Comparison of ENCODE assay signal across 24 cellular contexts in genomic region chr1:159856576-159856975, GRCh38. TPM values are rescaled to one million over a fixed set of nuclear protein-coding genes. Genes with fewer than 3 reads are reported as not detected.
DNase-seq lines count a peak whose midpoint lies in the region; ATAC-seq lines count a peak whose summit lies in the region.
"Had no signal": no experiment of that assay in that cellular context is flagged by ENCODE, and none has a peak within 500 bp of the region (broad histone marks: within the 10 kb centered on the region; RNA-seq: fewer than 3 reads in every experiment).

No MANE protein-coding gene starts in this region.

- H3K27ac ChIP-seq in CD4-positive, CD25-positive, alpha-beta regulatory T cell (ENCODE audit: insufficient read depth, low read length, poor library complexity, severe bottlenecking): no peak overlapping the region
- no peak overlapping the region for H3K27ac ChIP-seq in CD8-positive, alpha-beta memory T cell (ENCODE audit: low read depth, low read length)
- H3K27ac ChIP-seq: left lung, neutrophil, transverse colon had no signal

- peaks cover 10 to 26% (median 13%) of the 10 kb centered on the region in 4 donors for H3K4me1 Mint-ChIP-seq in CD4-positive, CD25-positive, alpha-beta regulatory T cell
- H3K4me1 Mint-ChIP-seq in CD8-positive, alpha-beta memory T cell: peaks cover 24 to 49% (median 33%) of the 10 kb centered on the region in 3 donors
- peaks cover 17 to 28% (median 22%) of the 10 kb centered on the region in 3 donors for H3K4me1 Mint-ChIP-seq in T-cell

- no peak for ATAC-seq in CD4-positive, CD25-positive, alpha-beta regulatory T cell (ENCODE audit: low read depth in 2 of 2)
- ATAC-seq in T-cell (replicated peaks in 1 of 4): no peak
- ATAC-seq: activated CD4-positive, alpha-beta T cell treated with anti-CD3 and anti-CD28 coated beads for 36 hours; left lung; stimulated activated naive CD8-positive, alpha-beta T cell treated with anti-CD3 and anti-CD28 coated beads, Interleukin-15, Interleukin-2, amounts not matched to agents 100 U/mL and 50 U/mL, for 24 hours had no signal

- no peaks in the 10 kb centered on the region for H3K9me3 ChIP-seq in CD4-positive, CD25-positive, alpha-beta regulatory T cell (ENCODE audit: control insufficient read depth in 2 of 2, low read length in 2 of 2)
- H3K9me3 ChIP-seq in CD8-positive, alpha-beta memory T cell (ENCODE audit: low read length): no peaks in the 10 kb centered on the region
- H3K9me3 ChIP-seq: ascending aorta, left lung, neutrophil, transverse colon had no signal

- H3K4me3 Mint-ChIP-seq in CD4-positive, CD25-positive, alpha-beta regulatory T cell: peak overlapping the region; percentile 61 to 85 (median 66)
- peak overlapping the region in 6 of 7 donors; percentile 50 to 84 (median 76) for H3K4me3 Mint-ChIP-seq in CD8-positive, alpha-beta memory T cell
- H3K4me3 Mint-ChIP-seq in T-cell: peak overlapping the region in 2 of 3 donors; percentile 47 to 83
- H3K4me3 Mint-ChIP-seq: activated CD4-positive, alpha-beta T cell treated with anti-CD3 and anti-CD28 coated beads for 36 hours; mesothelial cell of epicardium had no signal

- no peak for DNase-seq in CD4-positive, CD25-positive, alpha-beta regulatory T cell
- DNase-seq in CD8-positive, alpha-beta memory T cell: no peak
- DNase-seq in T-cell (no peak), kidney tubule cell (ENCODE audit: low spot score) (peak; percentile 56), LoVo (ENCODE audit: low spot score) (no peak), iPS-NIHi7 (ENCODE audit: extremely low spot score) (no peak), NCI-H2196 treated with DMSO at 0.1 percent for 48 hours (lab: John Stamatoyannopoulos, UW; ENCODE audit: unreplicated experiment) (no peak)
- DNase-seq: activated CD4-positive, alpha-beta T cell treated with anti-CD3 and anti-CD28 coated beads for 36 hours; activated gamma-delta T cell; COR-L47; EL; left lung; NCI-H1436 treated with DMSO at 0.1 percent for 48 hours; NCI-H2171 treated with DMSO at 0.1 percent for 48 hours; SHP77; small intestine; stimulated activated naive CD8-positive, alpha-beta T cell treated with anti-CD3 and anti-CD28 coated beads, Interleukin-15, Interleukin-2, amounts not matched to agents 100 U/mL and 50 U/mL, for 24 hours; T-helper 1 cell; transverse colon had no signal

- H3K4me3 ChIP-seq in CD4-positive, CD25-positive, alpha-beta regulatory T cell (ENCODE audit: low read depth, low read length): no peak overlapping the region
- H3K4me3 ChIP-seq in CD8-positive, alpha-beta memory T cell (ENCODE audit: low read length): no peak overlapping the region
- H3K4me3 ChIP-seq: ascending aorta, coronary artery, left lung, transverse colon had no signal

- no peaks in the 10 kb centered on the region for H3K36me3 ChIP-seq in CD4-positive, CD25-positive, alpha-beta regulatory T cell (ENCODE audit: control insufficient read depth, insufficient read depth, low read length)
- no peaks in the 10 kb centered on the region for H3K36me3 ChIP-seq in CD8-positive, alpha-beta memory T cell (ENCODE audit: insufficient read depth, low read length)
- H3K36me3 ChIP-seq: ascending aorta, left lung, neutrophil, transverse colon had no signal

- H3K27me3 ChIP-seq in CD4-positive, CD25-positive, alpha-beta regulatory T cell (ENCODE audit: control insufficient read depth, insufficient read depth, low read length): no peaks in the 10 kb centered on the region
- H3K27me3 ChIP-seq in CD8-positive, alpha-beta memory T cell (ENCODE audit: insufficient read depth, low read length, poor library complexity, severe bottlenecking): no peaks in the 10 kb centered on the region
- H3K27me3 ChIP-seq: ascending aorta, left lung, transverse colon had no signal

- peak overlapping the region in 2 of 3 donors; percentile 47 to 86 for H3K27ac Mint-ChIP-seq in CD4-positive, CD25-positive, alpha-beta regulatory T cell
- peak overlapping the region in 7 of 8 donors; percentile 47 to 80 (median 61) for H3K27ac Mint-ChIP-seq in CD8-positive, alpha-beta memory T cell
- peak overlapping the region in 1 of 2 donors; percentile 34 for H3K27ac Mint-ChIP-seq in T-cell
- H3K27ac Mint-ChIP-seq: activated CD4-positive, alpha-beta T cell treated with anti-CD3 and anti-CD28 coated beads for 36 hours; mesothelial cell of epicardium had no signal

- H3K9me3 Mint-ChIP-seq in CD4-positive, CD25-positive, alpha-beta regulatory T cell: no peaks in the 10 kb centered on the region
- no peaks in the 10 kb centered on the region for H3K9me3 Mint-ChIP-seq in CD8-positive, alpha-beta memory T cell
- H3K9me3 Mint-ChIP-seq in T-cell: no peaks in the 10 kb centered on the region
- H3K9me3 Mint-ChIP-seq: mesothelial cell of epicardium had no signal

- POLR2A ChIA-PET in CD8-positive, alpha-beta memory T cell (lab: Charles Lee): no interaction called here
- POLR2A ChIA-PET in T-cell (lab: Charles Lee): interaction anchor here in 1 of 2 donors (0.5 kb wide), 1 partner anchor 67 kb away, joined by 9 read pairs; no protein-coding TSS in a partner anchor

- no peaks in the 10 kb centered on the region for H3K27me3 Mint-ChIP-seq in CD4-positive, CD25-positive, alpha-beta regulatory T cell
- no peaks in the 10 kb centered on the region for H3K27me3 Mint-ChIP-seq in CD8-positive, alpha-beta memory T cell
- H3K27me3 Mint-ChIP-seq in T-cell: peaks cover 0 to 2% of the 10 kb centered on the region in 2 donors
- H3K27me3 Mint-ChIP-seq: activated CD4-positive, alpha-beta T cell treated with anti-CD3 and anti-CD28 coated beads for 36 hours had no signal

- CTCF ChIA-PET in CD8-positive, alpha-beta memory T cell (lab: Charles Lee): interaction anchor here (0.9 to 1.2 kb wide), 3 partner anchors 32 to 57 kb away, joined by 3 read pairs; no protein-coding TSS in a partner anchor
- CTCF ChIA-PET in T-cell (lab: Charles Lee): no interaction called here

- H3K36me3 Mint-ChIP-seq in CD4-positive, CD25-positive, alpha-beta regulatory T cell: no peaks in the 10 kb centered on the region
- peaks cover 0 to 6% (median 0%) of the 10 kb centered on the region in 3 donors for H3K36me3 Mint-ChIP-seq in CD8-positive, alpha-beta memory T cell
- H3K36me3 Mint-ChIP-seq in T-cell: no peaks in the 10 kb centered on the region
- H3K36me3 Mint-ChIP-seq: mesothelial cell of epicardium had no signal

- peaks cover 13% of the 10 kb centered on the region for H3K4me1 ChIP-seq in CD4-positive, CD25-positive, alpha-beta regulatory T cell (ENCODE audit: control insufficient read depth, insufficient read depth, low read length, poor library complexity, severe bottlenecking)
- H3K4me1 ChIP-seq in CD8-positive, alpha-beta memory T cell (ENCODE audit: insufficient read depth, low read length): peaks cover 13% of the 10 kb centered on the region

RNA-seq across cellular contexts. Expression of gene VSIG8, which starts 5.9 kb away (rescaled TPM):
- not detected for total RNA-seq in CD4-positive, CD25-positive, alpha-beta regulatory T cell
- not detected for polyA plus RNA-seq in CD4-positive, CD25-positive, alpha-beta regulatory T cell
- not detected for total RNA-seq in CD8-positive, alpha-beta memory T cell
- not detected for polyA plus RNA-seq in CD8-positive, alpha-beta memory T cell
- total RNA-seq in T-cell: not detected
- total RNA-seq: ascending aorta, left lung, mesothelial cell of epicardium, OCI-LY7, transverse colon had no signal

RNA-seq across cellular contexts. Expression of gene SLAMF8, which starts 29.9 kb away (rescaled TPM):
- not detected for total RNA-seq in CD4-positive, CD25-positive, alpha-beta regulatory T cell
- under 1 TPM in 1 of 4 donors, not detected in 3; 0.72 TPM for polyA plus RNA-seq in CD4-positive, CD25-positive, alpha-beta regulatory T cell
- 1 to 10 TPM; 3.2 to 4.0 TPM for total RNA-seq in CD8-positive, alpha-beta memory T cell
- polyA plus RNA-seq in CD8-positive, alpha-beta memory T cell: 7.3 TPM
- 1 to 10 TPM in 1 of 5 donors, under 1 TPM in 3, not detected in 1; 0.41 to 1.0 (median 0.69) TPM for total RNA-seq in T-cell
- total RNA-seq: mesothelial cell of epicardium, OCI-LY7 had no signal

RNA-seq across cellular contexts. Expression of gene CFAP45, which starts 43.4 kb away (rescaled TPM):
- 7.2 TPM for total RNA-seq in CD4-positive, CD25-positive, alpha-beta regulatory T cell
- polyA plus RNA-seq in CD4-positive, CD25-positive, alpha-beta regulatory T cell: under 1 TPM in 3 of 4 donors, not detected in 1; 0.40 to 0.52 (median 0.44) TPM
- total RNA-seq in CD8-positive, alpha-beta memory T cell: 1 to 10 TPM in 1 of 2 experiments, under 1 TPM in 1; 0.75 to 1.2 TPM
- polyA plus RNA-seq in CD8-positive, alpha-beta memory T cell: 0.18 TPM
- 1 to 10 TPM; 1.2 to 4.7 (median 1.5) TPM for total RNA-seq in T-cell
- total RNA-seq: ascending aorta had no signal

RNA-seq across cellular contexts. Expression of gene FCRL6, which starts 54.4 kb away (rescaled TPM):
- total RNA-seq in CD4-positive, CD25-positive, alpha-beta regulatory T cell: not detected
- polyA plus RNA-seq in CD4-positive, CD25-positive, alpha-beta regulatory T cell: under 1 TPM in 2 of 4 donors, not detected in 2; 0.08 to 0.25 TPM
- total RNA-seq in CD8-positive, alpha-beta memory T cell: 1 to 10 TPM; 1.5 to 1.8 TPM
- polyA plus RNA-seq in CD8-positive, alpha-beta memory T cell: 129 TPM
- 10 to 100 TPM in 2 of 5 donors, 1 to 10 TPM in 3; 1.2 to 43.3 (median 5.8) TPM for total RNA-seq in T-cell
- total RNA-seq: activated CD4-positive, alpha-beta T cell treated with anti-CD3 and anti-CD28 coated beads for 36 hours; ascending aorta; OCI-LY7 had no signal
